ENCODE assay signal across 2 cellular contexts in the genomic region with DNA sequence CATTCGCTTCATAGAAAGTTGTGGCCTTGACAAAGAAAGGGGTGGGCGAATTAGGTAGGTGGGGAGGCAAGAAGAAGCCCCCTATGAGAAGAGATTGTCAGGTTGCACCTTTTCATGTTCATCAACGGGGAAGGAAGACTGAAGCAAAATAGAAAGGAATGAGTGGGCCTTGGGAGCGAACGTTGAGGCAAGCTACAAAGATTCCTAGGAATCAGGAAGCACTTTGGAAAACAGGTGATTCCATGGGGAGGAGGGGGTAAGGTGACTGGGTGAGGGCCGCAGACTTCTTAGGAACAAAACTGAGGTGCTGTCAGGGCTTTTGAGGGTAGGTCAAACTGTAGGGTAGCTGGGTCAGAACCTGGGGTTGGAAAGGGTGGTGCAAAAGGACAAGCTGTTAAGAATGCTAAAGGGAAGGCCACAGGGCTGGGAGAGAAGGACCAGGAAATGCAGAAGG.
TF ChIP-seq lines count a peak whose summit lies in the region.

No MANE protein-coding gene starts in this region.

TF ChIP-seq in SK-N-SH, 30 proteins besides CTCF, POLR2A, EP300 and RAD21 (continued from another document):
- TF ChIP-seq, protein P1, sequence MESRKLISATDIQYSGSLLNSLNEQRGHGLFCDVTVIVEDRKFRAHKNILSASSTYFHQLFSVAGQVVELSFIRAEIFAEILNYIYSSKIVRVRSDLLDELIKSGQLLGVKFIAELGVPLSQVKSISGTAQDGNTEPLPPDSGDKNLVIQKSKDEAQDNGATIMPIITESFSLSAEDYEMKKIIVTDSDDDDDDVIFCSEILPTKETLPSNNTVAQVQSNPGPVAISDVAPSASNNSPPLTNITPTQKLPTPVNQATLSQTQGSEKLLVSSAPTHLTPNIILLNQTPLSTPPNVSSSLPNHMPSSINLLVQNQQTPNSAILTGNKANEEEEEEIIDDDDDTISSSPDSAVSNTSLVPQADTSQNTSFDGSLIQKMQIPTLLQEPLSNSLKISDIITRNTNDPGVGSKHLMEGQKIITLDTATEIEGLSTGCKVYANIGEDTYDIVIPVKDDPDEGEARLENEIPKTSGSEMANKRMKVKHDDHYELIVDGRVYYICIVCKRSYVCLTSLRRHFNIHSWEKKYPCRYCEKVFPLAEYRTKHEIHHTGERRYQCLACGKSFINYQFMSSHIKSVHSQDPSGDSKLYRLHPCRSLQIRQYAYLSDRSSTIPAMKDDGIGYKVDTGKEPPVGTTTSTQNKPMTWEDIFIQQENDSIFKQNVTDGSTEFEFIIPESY (IDR thresholded peaks at IDR 0.05; ENCODE audit: borderline replicate concordance, low read depth), result no peak
- TF ChIP-seq, protein P2, sequence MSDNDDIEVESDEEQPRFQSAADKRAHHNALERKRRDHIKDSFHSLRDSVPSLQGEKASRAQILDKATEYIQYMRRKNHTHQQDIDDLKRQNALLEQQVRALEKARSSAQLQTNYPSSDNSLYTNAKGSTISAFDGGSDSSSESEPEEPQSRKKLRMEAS (IDR thresholded peaks at IDR 0.05; ENCODE audit: low read depth), result no peak
- no peak for TF ChIP-seq NFIC (IDR thresholded peaks at IDR 0.05; ENCODE audit: borderline replicate concordance)

TF ChIP-seq in SK-N-SH treated with all-trans-retinoic acid at 6 μM for 48 hours, 23 proteins besides CTCF, POLR2A, EP300 and RAD21 (continued from another document):
- no peak for TF ChIP-seq POU6F1 (CRISPR knock-in tag; IDR thresholded peaks at IDR 0.05; ENCODE audit: borderline replicate concordance, low read depth)
- TF ChIP-seq, protein P3, sequence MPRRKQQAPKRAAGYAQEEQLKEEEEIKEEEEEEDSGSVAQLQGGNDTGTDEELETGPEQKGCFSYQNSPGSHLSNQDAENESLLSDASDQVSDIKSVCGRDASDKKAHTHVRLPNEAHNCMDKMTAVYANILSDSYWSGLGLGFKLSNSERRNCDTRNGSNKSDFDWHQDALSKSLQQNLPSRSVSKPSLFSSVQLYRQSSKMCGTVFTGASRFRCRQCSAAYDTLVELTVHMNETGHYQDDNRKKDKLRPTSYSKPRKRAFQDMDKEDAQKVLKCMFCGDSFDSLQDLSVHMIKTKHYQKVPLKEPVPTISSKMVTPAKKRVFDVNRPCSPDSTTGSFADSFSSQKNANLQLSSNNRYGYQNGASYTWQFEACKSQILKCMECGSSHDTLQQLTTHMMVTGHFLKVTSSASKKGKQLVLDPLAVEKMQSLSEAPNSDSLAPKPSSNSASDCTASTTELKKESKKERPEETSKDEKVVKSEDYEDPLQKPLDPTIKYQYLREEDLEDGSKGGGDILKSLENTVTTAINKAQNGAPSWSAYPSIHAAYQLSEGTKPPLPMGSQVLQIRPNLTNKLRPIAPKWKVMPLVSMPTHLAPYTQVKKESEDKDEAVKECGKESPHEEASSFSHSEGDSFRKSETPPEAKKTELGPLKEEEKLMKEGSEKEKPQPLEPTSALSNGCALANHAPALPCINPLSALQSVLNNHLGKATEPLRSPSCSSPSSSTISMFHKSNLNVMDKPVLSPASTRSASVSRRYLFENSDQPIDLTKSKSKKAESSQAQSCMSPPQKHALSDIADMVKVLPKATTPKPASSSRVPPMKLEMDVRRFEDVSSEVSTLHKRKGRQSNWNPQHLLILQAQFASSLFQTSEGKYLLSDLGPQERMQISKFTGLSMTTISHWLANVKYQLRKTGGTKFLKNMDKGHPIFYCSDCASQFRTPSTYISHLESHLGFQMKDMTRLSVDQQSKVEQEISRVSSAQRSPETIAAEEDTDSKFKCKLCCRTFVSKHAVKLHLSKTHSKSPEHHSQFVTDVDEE (CRISPR knock-in tag; IDR thresholded peaks at IDR 0.05), result no peak
- no peak for TF ChIP-seq ZFP3 (CRISPR knock-in tag; IDR thresholded peaks at IDR 0.05)
- no peak for TF ChIP-seq TCF4 (CRISPR knock-in tag; IDR thresholded peaks at IDR 0.05; ENCODE audit: borderline replicate concordance)
- no peak for TF ChIP-seq RARB (CRISPR knock-in tag; IDR thresholded peaks at IDR 0.05)
- no peak for TF ChIP-seq GLIS3 (CRISPR knock-in tag; IDR thresholded peaks at IDR 0.05)
- TF ChIP-seq ZNF70 (CRISPR knock-in tag; IDR thresholded peaks at IDR 0.05), result no peak
- no peak for TF ChIP-seq ZC3H10 (CRISPR knock-in tag; IDR thresholded peaks at IDR 0.05)
- TF ChIP-seq SNAI2 (CRISPR knock-in tag; IDR thresholded peaks at IDR 0.05), result no peak
- TF ChIP-seq BACH2 (CRISPR knock-in tag; IDR thresholded peaks at IDR 0.05; ENCODE audit: borderline replicate concordance), result no peak
- TF ChIP-seq ZFP30 (CRISPR knock-in tag; IDR thresholded peaks at IDR 0.05), result no peak
